In the genomic region with DNA sequence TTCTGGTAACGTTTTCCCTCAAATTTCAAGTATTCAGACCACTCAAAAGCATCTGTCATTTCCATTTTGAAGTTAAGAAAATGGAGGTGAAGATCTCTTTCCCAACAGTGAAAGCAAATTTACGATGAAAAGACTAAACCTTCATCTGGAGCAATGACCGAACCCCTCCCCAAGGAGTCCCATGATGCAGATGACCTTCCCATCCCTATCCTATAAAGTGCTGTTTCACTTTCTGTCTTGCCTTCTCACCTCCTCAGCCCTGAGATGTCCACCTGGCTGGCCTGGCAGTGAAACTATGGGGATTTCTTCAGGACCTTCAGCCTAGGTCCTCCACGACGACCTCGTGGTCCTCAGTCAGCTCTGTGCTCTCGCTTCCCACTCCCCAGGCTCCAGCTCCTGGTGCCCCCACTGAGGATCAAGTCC, we compare ENCODE assay signal across 8 cellular contexts. TPM values are rescaled to one million over a fixed set of nuclear protein-coding genes. Genes with fewer than 3 reads are reported as not detected.
DNase-seq lines count a peak whose midpoint lies in the region; ATAC-seq and TF ChIP-seq lines count a peak whose summit lies in the region.

No MANE protein-coding gene starts in this region.

- peaks cover 31% of the 10 kb centered on the region for H3K4me1 ChIP-seq in skeletal muscle satellite cell (ENCODE audit: control insufficient read depth, insufficient read depth, low read length)

- peak overlapping the region; percentile 65 for H3K4me2 ChIP-seq in skeletal muscle satellite cell (ENCODE audit: low read length)

- POLR2A ChIA-PET in RWPE1 (lab: Yijun Ruan, JAX; ENCODE audit: low non-redundant PET), result no interaction called here

- peak overlapping the region; percentile 99 for H3K27ac ChIP-seq in RWPE1

- DNase-seq in RWPE1 (ENCODE audit: low spot score), result no peak
- DNase-seq in fibroblast of pulmonary artery (ENCODE audit: low read depth), result no peak
- no peak for DNase-seq in NCI-H187 (lab: John Stamatoyannopoulos, UW)
- DNase-seq in NCI-H69 (lab: John Stamatoyannopoulos, UW), result no peak
- no peak for DNase-seq in cortex of kidney (lab: John Stamatoyannopoulos, UW)
- DNase-seq in DMS 273 (lab: John Stamatoyannopoulos, UW; ENCODE audit: unreplicated experiment), result no peak

- CTCF ChIA-PET in RWPE1 (lab: Yijun Ruan, JAX), result no interaction called here

- TF ChIP-seq CTCF in RWPE1 (conservative IDR thresholded peaks at IDR 0.05; ENCODE audit: low read depth) (peak; percentile 54), fibroblast of pulmonary artery (IDR thresholded peaks at IDR 0.05; ENCODE audit: low read length, missing control alignments) (no peak)

- no peaks in the 10 kb centered on the region for H3K36me3 ChIP-seq in skeletal muscle satellite cell (ENCODE audit: insufficient read depth, low read length)

- no peaks in the 10 kb centered on the region for H3K9me3 ChIP-seq in skeletal muscle satellite cell (replicated peaks; ENCODE audit: low read length)

- peak overlapping the region; percentile 99 for H3K9ac ChIP-seq in skeletal muscle satellite cell (ENCODE audit: low read depth, low read length)

- H3K4me3 ChIP-seq in fibroblast of pulmonary artery (replicated peaks; ENCODE audit: low read depth, low read length) (peak overlapping the region; percentile 94), skeletal muscle satellite cell (ENCODE audit: low read length) (peak overlapping the region; percentile 41)

- peak; percentile 7 for ATAC-seq in GM19395 (IDR thresholded peaks at IDR 0.05; ENCODE audit: unreplicated experiment)

- no peaks in the 10 kb centered on the region for H3K27me3 ChIP-seq in skeletal muscle satellite cell (ENCODE audit: control insufficient read depth, insufficient read depth, low read length)

RNA-seq across cellular contexts. Expression of a gene that starts 0.9 kb away (rescaled TPM):
- 38.0 and 72.2 TPM in 2 replicates for total RNA-seq in skeletal muscle satellite cell (2012; rRNA removed)
